Comparison of ENCODE assay signal across 23 cellular contexts in genomic region chr5:7673658-7674057, GRCh38.
"Had no signal": no experiment of that assay in that cellular context is flagged by ENCODE, and none has a peak within 500 bp of the region (broad histone marks: within the 10 kb centered on the region; RNA-seq: fewer than 3 reads in every experiment).

No MANE protein-coding gene starts in this region.

- H3K9me3 ChIP-seq: gastrocnemius medialis, neutrophil, pancreas, right lobe of liver, thyroid gland, vagina had no signal

- DNase-seq: cortex of kidney; foreskin fibroblast; gastrocnemius medialis; kidney; mesenchymal stem cell; midbrain; naive thymus-derived CD4-positive, alpha-beta T cell; pancreas; right lobe of liver; stimulated activated CD4-positive, alpha-beta T cell treated with anti-CD3 and anti-CD28 coated beads, Interleukin-12 subunit alpha, Interleukin-12 subunit beta, amount 100 ng/mL, for 4 hours; stimulated activated CD4-positive, alpha-beta T cell treated with anti-CD3 and anti-CD28 coated beads, Interleukin-1b, Interleukin-23, amount 100 ng/mL, for 48 hours; stimulated activated CD4-positive, alpha-beta T cell treated with anti-CD3 and anti-CD28 coated beads, Interleukin-4, amount 100 ng/mL, for 1 hour; stimulated activated CD8-positive, alpha-beta memory T cell treated with anti-CD3 and anti-CD28 coated beads, Interleukin-4, amount 100 ng/mL, for 48 hours; stimulated activated naive CD4-positive, alpha-beta T cell; stimulated activated naive CD8-positive, alpha-beta T cell treated with anti-CD3 and anti-CD28 coated beads, Interleukin-15, amount 100 ng/mL, for 72 hours; thyroid gland; trophoblast cell had no signal

- H3K36me3 Mint-ChIP-seq: naive thymus-derived CD4-positive, alpha-beta T cell had no signal

- H3K27ac ChIP-seq: epithelial cell of prostate, neutrophil, pancreas, right lobe of liver, thyroid gland, vagina had no signal

- H3K4me3 Mint-ChIP-seq: naive thymus-derived CD4-positive, alpha-beta T cell; stimulated activated naive CD8-positive, alpha-beta T cell treated with anti-CD3 and anti-CD28 coated beads, Interleukin-15, amount 100 ng/mL, for 72 hours had no signal

- H3K36me3 ChIP-seq: gastrocnemius medialis, neutrophil, pancreas, right lobe of liver, thyroid gland, vagina had no signal

- H3K9me3 Mint-ChIP-seq: stimulated activated naive CD8-positive, alpha-beta T cell treated with anti-CD3 and anti-CD28 coated beads, Interleukin-15, amount 100 ng/mL, for 72 hours had no signal

- H3K4me3 ChIP-seq: gastrocnemius medialis, pancreas, right lobe of liver, smooth muscle cell, thyroid gland, vagina had no signal

- H3K27me3 Mint-ChIP-seq: stimulated activated naive CD8-positive, alpha-beta T cell treated with anti-CD3 and anti-CD28 coated beads, Interleukin-15, amount 100 ng/mL, for 72 hours had no signal

- H3K4me1 ChIP-seq: pancreas, right lobe of liver, thyroid gland, vagina had no signal

- H3K27ac Mint-ChIP-seq: naive thymus-derived CD4-positive, alpha-beta T cell; stimulated activated naive CD8-positive, alpha-beta T cell treated with anti-CD3 and anti-CD28 coated beads, Interleukin-15, amount 100 ng/mL, for 72 hours had no signal

- H3K4me2 ChIP-seq: smooth muscle cell had no signal

- H3K27me3 ChIP-seq: gastrocnemius medialis, neutrophil, pancreas, right lobe of liver, thyroid gland, vagina had no signal

- FAIRE-seq: kidney, pancreas had no signal

- H3K4me1 Mint-ChIP-seq: naive thymus-derived CD4-positive, alpha-beta T cell; stimulated activated naive CD8-positive, alpha-beta T cell treated with anti-CD3 and anti-CD28 coated beads, Interleukin-15, amount 100 ng/mL, for 72 hours had no signal

- ATAC-seq: esophagus mucosa; left lobe of liver; naive thymus-derived CD4-positive, alpha-beta T cell; pancreas; right lobe of liver; stimulated activated naive CD8-positive, alpha-beta T cell treated with anti-CD3 and anti-CD28 coated beads, Interleukin-15, amount 100 ng/mL, for 72 hours had no signal
